Comparison of ENCODE assay signal across 1 cellular context in the genomic region with DNA sequence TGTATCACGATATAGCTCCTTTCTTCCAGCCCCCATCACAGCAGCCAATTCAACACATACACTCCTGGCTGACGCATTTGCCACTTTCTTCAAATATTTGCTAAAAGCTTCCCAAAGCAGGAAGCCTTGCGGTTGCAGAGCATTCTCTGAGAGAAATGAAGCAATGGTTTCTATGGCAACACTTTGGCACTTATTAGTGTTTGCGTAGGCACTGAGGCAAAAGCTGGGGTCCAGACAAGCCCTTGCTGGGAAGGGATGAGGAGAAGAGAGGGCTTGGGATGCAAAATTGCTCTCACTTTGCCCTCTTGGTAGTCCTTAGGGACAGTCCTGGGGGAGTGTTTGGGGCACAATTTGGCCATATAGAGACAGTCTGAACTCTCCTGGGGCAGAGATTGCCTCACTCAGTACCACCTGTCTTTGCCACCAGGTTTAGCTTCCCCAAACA.
TF ChIP-seq lines count a peak whose summit lies in the region.

No MANE protein-coding gene starts in this region.

TF ChIP-seq in GM23338, 12 proteins besides CTCF, POLR2A, EP300 and RAD21 (continued from another document):
- TF ChIP-seq, protein P1, sequence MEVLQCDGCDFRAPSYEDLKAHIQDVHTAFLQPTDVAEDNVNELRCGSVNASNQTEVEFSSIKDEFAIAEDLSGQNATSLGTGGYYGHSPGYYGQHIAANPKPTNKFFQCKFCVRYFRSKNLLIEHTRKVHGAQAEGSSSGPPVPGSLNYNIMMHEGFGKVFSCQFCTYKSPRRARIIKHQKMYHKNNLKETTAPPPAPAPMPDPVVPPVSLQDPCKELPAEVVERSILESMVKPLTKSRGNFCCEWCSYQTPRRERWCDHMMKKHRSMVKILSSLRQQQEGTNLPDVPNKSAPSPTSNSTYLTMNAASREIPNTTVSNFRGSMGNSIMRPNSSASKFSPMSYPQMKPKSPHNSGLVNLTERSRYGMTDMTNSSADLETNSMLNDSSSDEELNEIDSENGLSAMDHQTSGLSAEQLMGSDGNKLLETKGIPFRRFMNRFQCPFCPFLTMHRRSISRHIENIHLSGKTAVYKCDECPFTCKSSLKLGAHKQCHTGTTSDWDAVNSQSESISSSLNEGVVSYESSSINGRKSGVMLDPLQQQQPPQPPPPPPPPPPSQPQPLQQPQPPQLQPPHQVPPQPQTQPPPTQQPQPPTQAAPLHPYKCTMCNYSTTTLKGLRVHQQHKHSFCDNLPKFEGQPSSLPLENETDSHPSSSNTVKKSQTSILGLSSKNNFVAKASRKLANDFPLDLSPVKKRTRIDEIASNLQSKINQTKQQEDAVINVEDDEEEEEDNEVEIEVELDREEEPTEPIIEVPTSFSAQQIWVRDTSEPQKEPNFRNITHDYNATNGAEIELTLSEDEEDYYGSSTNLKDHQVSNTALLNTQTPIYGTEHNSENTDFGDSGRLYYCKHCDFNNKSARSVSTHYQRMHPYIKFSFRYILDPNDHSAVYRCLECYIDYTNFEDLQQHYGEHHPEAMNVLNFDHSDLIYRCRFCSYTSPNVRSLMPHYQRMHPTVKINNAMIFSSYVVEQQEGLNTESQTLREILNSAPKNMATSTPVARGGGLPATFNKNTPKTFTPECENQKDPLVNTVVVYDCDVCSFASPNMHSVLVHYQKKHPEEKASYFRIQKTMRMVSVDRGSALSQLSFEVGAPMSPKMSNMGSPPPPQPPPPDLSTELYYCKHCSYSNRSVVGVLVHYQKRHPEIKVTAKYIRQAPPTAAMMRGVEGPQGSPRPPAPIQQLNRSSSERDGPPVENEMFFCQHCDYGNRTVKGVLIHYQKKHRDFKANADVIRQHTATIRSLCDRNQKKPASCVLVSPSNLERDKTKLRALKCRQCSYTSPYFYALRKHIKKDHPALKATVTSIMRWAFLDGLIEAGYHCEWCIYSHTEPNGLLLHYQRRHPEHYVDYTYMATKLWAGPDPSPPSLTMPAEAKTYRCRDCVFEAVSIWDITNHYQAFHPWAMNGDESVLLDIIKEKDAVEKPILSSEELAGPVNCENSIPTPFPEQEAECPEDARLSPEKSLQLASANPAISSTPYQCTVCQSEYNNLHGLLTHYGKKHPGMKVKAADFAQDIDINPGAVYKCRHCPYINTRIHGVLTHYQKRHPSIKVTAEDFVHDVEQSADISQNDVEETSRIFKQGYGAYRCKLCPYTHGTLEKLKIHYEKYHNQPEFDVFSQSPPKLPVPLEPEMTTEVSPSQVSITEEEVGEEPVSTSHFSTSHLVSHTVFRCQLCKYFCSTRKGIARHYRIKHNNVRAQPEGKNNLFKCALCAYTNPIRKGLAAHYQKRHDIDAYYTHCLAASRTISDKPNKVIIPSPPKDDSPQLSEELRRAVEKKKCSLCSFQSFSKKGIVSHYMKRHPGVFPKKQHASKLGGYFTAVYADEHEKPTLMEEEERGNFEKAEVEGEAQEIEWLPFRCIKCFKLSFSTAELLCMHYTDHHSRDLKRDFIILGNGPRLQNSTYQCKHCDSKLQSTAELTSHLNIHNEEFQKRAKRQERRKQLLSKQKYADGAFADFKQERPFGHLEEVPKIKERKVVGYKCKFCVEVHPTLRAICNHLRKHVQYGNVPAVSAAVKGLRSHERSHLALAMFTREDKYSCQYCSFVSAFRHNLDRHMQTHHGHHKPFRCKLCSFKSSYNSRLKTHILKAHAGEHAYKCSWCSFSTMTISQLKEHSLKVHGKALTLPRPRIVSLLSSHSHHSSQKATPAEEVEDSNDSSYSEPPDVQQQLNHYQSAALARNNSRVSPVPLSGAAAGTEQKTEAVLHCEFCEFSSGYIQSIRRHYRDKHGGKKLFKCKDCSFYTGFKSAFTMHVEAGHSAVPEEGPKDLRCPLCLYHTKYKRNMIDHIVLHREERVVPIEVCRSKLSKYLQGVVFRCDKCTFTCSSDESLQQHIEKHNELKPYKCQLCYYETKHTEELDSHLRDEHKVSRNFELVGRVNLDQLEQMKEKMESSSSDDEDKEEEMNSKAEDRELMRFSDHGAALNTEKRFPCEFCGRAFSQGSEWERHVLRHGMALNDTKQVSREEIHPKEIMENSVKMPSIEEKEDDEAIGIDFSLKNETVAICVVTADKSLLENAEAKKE (CRISPR knock-in tag; IDR thresholded peaks at IDR 0.05), result no peak
- TF ChIP-seq, protein P2, sequence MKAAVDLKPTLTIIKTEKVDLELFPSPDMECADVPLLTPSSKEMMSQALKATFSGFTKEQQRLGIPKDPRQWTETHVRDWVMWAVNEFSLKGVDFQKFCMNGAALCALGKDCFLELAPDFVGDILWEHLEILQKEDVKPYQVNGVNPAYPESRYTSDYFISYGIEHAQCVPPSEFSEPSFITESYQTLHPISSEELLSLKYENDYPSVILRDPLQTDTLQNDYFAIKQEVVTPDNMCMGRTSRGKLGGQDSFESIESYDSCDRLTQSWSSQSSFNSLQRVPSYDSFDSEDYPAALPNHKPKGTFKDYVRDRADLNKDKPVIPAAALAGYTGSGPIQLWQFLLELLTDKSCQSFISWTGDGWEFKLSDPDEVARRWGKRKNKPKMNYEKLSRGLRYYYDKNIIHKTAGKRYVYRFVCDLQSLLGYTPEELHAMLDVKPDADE (IDR thresholded peaks at IDR 0.05), result no peak
